ENCODE assay signal across 1 cellular context in the genomic region with DNA sequence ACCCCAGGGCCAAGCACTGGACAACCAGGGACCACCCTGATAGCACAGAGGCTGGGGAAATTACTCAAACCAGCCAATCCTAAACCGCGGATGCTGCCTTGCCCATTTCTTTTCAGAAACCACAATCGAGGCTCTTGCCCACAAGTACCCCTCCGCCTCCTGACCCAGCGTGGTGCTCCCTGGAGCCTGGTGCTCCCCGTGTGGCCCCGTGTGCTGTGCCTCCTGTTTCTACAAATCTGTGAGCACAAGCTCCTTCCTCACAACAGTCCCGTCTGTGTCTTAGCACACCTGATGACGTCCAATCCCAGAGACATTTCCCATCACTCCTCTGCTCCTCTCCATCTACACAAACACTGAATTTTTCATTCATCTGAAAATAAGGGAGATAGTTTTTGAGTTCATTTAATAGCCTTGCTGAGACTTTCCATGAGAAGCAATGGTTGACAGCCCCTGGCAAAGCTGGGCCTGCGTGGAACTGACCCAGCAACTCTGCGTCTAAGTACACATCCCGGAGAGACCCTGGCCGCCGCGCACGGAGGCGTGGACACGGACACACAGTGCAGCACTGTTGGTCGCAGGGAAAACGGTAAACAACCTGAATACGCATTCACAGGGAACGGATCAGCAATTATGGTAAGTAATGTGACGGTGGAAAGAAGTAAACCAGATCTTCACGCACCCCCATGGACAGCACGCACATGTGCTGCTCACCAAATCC.
TF ChIP-seq lines count a peak whose summit lies in the region.

No MANE protein-coding gene starts in this region.

TF ChIP-seq in GM23338, 12 proteins besides CTCF, POLR2A, EP300 and RAD21:
- TF ChIP-seq ZNF331 (CRISPR knock-in tag; IDR thresholded peaks at IDR 0.05; ENCODE audit: low read depth) (no peak), EZH2 (IDR thresholded peaks at IDR 0.05; ENCODE audit: low read depth, unreplicated experiment) (no peak)
